In genomic region chr2:197502201-197502600, GRCh38 we compare ENCODE assay signal across 1 cellular context.
TF ChIP-seq lines count a peak whose summit lies in the region.

No MANE protein-coding gene starts in this region.

TF ChIP-seq in K562, 482 proteins besides CTCF, POLR2A, EP300 and RAD21:
- TF ChIP-seq U2AF2 (optimal IDR thresholded peaks at IDR 0.05; ENCODE audit: low read depth, low read length) (no peak), LCOR (CRISPR knock-in tag; IDR thresholded peaks at IDR 0.05) (no peak), BRD9 (IDR thresholded peaks at IDR 0.05; ENCODE audit: low read depth, partially characterized antibody) (no peak), DACH1 (IDR thresholded peaks at IDR 0.05; ENCODE audit: partially characterized antibody) (no peak), STAG1 (CRISPR knock-in tag; IDR thresholded peaks at IDR 0.05; ENCODE audit: borderline replicate concordance) (no peak), RBM39 (optimal IDR thresholded peaks at IDR 0.05; ENCODE audit: low read depth, low read length) (no peak), E4F1 (CRISPR knock-in tag; IDR thresholded peaks at IDR 0.05; ENCODE audit: borderline replicate concordance) (no peak), IRF9 (tag; IDR thresholded peaks at IDR 0.05) (no peak), CBX8 (IDR thresholded peaks at IDR 0.05; ENCODE audit: borderline replicate concordance, extremely low read depth, low read depth, low read length, poor library complexity, severe bottlenecking) (no peak), POU5F1 (IDR thresholded peaks at IDR 0.05; ENCODE audit: borderline replicate concordance, low read depth, low read length, partially characterized antibody) (no peak), NCOA6 (IDR thresholded peaks at IDR 0.05) (no peak), ZNF143 (CRISPR knock-in tag; IDR thresholded peaks at IDR 0.05) (no peak), RUNX1 (IDR thresholded peaks at IDR 0.05; ENCODE audit: low read depth) (no peak), ZNF253 (CRISPR knock-in tag; conservative IDR thresholded peaks at IDR 0.05) (no peak)
- TF ChIP-seq, protein P1, sequence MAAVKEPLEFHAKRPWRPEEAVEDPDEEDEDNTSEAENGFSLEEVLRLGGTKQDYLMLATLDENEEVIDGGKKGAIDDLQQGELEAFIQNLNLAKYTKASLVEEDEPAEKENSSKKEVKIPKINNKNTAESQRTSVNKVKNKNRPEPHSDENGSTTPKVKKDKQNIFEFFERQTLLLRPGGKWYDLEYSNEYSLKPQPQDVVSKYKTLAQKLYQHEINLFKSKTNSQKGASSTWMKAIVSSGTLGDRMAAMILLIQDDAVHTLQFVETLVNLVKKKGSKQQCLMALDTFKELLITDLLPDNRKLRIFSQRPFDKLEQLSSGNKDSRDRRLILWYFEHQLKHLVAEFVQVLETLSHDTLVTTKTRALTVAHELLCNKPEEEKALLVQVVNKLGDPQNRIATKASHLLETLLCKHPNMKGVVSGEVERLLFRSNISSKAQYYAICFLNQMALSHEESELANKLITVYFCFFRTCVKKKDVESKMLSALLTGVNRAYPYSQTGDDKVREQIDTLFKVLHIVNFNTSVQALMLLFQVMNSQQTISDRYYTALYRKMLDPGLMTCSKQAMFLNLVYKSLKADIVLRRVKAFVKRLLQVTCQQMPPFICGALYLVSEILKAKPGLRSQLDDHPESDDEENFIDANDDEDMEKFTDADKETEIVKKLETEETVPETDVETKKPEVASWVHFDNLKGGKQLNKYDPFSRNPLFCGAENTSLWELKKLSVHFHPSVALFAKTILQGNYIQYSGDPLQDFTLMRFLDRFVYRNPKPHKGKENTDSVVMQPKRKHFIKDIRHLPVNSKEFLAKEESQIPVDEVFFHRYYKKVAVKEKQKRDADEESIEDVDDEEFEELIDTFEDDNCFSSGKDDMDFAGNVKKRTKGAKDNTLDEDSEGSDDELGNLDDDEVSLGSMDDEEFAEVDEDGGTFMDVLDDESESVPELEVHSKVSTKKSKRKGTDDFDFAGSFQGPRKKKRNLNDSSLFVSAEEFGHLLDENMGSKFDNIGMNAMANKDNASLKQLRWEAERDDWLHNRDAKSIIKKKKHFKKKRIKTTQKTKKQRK (IDR thresholded peaks at IDR 0.05; ENCODE audit: borderline replicate concordance, low read depth, low read length): no peak
- TF ChIP-seq, protein P2, sequence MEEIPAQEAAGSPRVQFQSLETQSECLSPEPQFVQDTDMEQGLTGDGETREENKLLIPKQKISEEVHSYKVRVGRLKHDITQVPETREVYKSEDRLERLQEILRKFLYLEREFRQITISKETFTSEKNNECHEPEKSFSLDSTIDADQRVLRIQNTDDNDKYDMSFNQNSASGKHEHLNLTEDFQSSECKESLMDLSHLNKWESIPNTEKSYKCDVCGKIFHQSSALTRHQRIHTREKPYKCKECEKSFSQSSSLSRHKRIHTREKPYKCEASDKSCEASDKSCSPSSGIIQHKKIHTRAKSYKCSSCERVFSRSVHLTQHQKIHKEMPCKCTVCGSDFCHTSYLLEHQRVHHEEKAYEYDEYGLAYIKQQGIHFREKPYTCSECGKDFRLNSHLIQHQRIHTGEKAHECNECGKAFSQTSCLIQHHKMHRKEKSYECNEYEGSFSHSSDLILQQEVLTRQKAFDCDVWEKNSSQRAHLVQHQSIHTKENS (CRISPR knock-in tag; IDR thresholded peaks at IDR 0.05): no peak
